Comparison of ENCODE assay signal across 14 cellular contexts in genomic region chr7:75591467-75591866, GRCh38.
DNase-seq lines count a peak whose midpoint lies in the region; ATAC-seq and TF ChIP-seq lines count a peak whose summit lies in the region.
"Had no signal": no experiment of that assay in that cellular context is flagged by ENCODE, and none has a peak within 500 bp of the region (broad histone marks: within the 10 kb centered on the region; RNA-seq: fewer than 3 reads in every experiment).

No MANE protein-coding gene starts in this region.

- H3K27ac Mint-ChIP-seq in WTC11 (no peak overlapping the region), endothelial cell (ENCODE audit: unreplicated experiment) (no peak overlapping the region)
- peak overlapping the region; percentile 9 for H3K27ac Mint-ChIP-seq in stimulated activated effector memory CD8-positive, alpha-beta T cell treated with anti-CD3 and anti-CD28 coated beads, Interleukin-12 subunit alpha, Interleukin-12 subunit beta, amount 100 ng/mL, for 72 hours
- H3K27ac Mint-ChIP-seq: B cell; CD4-positive, alpha-beta T cell; CD8-positive, alpha-beta T cell had no signal

- TF ChIP-seq CTCF in WTC11 (IDR thresholded peaks at IDR 0.05), result no peak
- no peak for TF ChIP-seq CTCF in endothelial cell (IDR thresholded peaks at IDR 0.05; ENCODE audit: unreplicated experiment)

- H3K27me3 Mint-ChIP-seq in WTC11 (ENCODE audit: low read depth) (no peaks in the 10 kb centered on the region), endothelial cell (ENCODE audit: unreplicated experiment) (peaks cover 5% of the 10 kb centered on the region)
- H3K27me3 Mint-ChIP-seq: B cell; CD4-positive, alpha-beta T cell had no signal

- H3K36me3 Mint-ChIP-seq in WTC11 (peaks cover 62% of the 10 kb centered on the region), endothelial cell (ENCODE audit: low read depth, unreplicated experiment) (peaks cover 29% of the 10 kb centered on the region)
- peaks cover 21% of the 10 kb centered on the region for H3K36me3 Mint-ChIP-seq in stimulated activated effector memory CD8-positive, alpha-beta T cell treated with anti-CD3 and anti-CD28 coated beads, Interleukin-12 subunit alpha, Interleukin-12 subunit beta, amount 100 ng/mL, for 72 hours

- CTCF ChIA-PET in WTC11 (lab: Charles Lee), result interaction anchor here (0.6 kb wide), 1 partner anchor 157 kb away, joined by 4 read pairs; no protein-coding TSS in a partner anchor

- no peaks in the 10 kb centered on the region for H3K9me3 Mint-ChIP-seq in WTC11
- no peaks in the 10 kb centered on the region for H3K9me3 Mint-ChIP-seq in endothelial cell (ENCODE audit: unreplicated experiment)
- no peaks in the 10 kb centered on the region for H3K9me3 Mint-ChIP-seq in stimulated activated effector memory CD8-positive, alpha-beta T cell treated with anti-CD3 and anti-CD28 coated beads, Interleukin-12 subunit alpha, Interleukin-12 subunit beta, amount 100 ng/mL, for 72 hours
- H3K9me3 Mint-ChIP-seq: CD4-positive, alpha-beta T cell had no signal

- H3K4me1 Mint-ChIP-seq in WTC11, result peaks cover 3% of the 10 kb centered on the region; the same call in 1 of the 2 replicates
- H3K4me1 Mint-ChIP-seq in endothelial cell (ENCODE audit: unreplicated experiment), result no peaks in the 10 kb centered on the region
- peaks cover 18% of the 10 kb centered on the region for H3K4me1 Mint-ChIP-seq in stimulated activated effector memory CD8-positive, alpha-beta T cell treated with anti-CD3 and anti-CD28 coated beads, Interleukin-12 subunit alpha, Interleukin-12 subunit beta, amount 100 ng/mL, for 72 hours
- H3K4me1 Mint-ChIP-seq: B cell had no signal

- ATAC-seq in WTC11, result no peak
- ATAC-seq in stimulated activated effector memory CD8-positive, alpha-beta T cell treated with anti-CD3 and anti-CD28 coated beads, Interleukin-12 subunit alpha, Interleukin-12 subunit beta, amount 100 ng/mL, for 72 hours, result no peak
- no peak for ATAC-seq in GM21423 (IDR thresholded peaks at IDR 0.05; ENCODE audit: unreplicated experiment)
- ATAC-seq: A549; CD8-positive, alpha-beta T cell had no signal

- POLR2A ChIA-PET in WTC11 (lab: Charles Lee), result no interaction called here

- no peak overlapping the region for H3K4me3 Mint-ChIP-seq in WTC11
- H3K4me3 Mint-ChIP-seq in endothelial cell (ENCODE audit: unreplicated experiment), result peak overlapping the region; percentile 56
- H3K4me3 Mint-ChIP-seq in stimulated activated effector memory CD8-positive, alpha-beta T cell treated with anti-CD3 and anti-CD28 coated beads, Interleukin-12 subunit alpha, Interleukin-12 subunit beta, amount 100 ng/mL, for 72 hours, result no peak overlapping the region
- H3K4me3 Mint-ChIP-seq: B cell; CD4-positive, alpha-beta T cell; CD8-positive, alpha-beta T cell had no signal

- DNase-seq in WTC11 (ENCODE audit: low spot score), result no peak
- no peak for DNase-seq in endothelial cell (ENCODE audit: low spot score)
- no peak for DNase-seq in stimulated activated effector memory CD8-positive, alpha-beta T cell treated with anti-CD3 and anti-CD28 coated beads, Interleukin-12 subunit alpha, Interleukin-12 subunit beta, amount 100 ng/mL, for 72 hours (ENCODE audit: low spot score in 2 of 2)
- no peak for DNase-seq in NCI-H187 (lab: John Stamatoyannopoulos, UW)
- DNase-seq: AML-193; Caco-2; Calu3; CD4-positive, alpha-beta T cell; CD8-positive, alpha-beta T cell; DMS79 treated with DMSO at 0.1 percent for 48 hours; GF-D8 had no signal

TF ChIP-seq in WTC11, 78 proteins besides CTCF, POLR2A, EP300 and RAD21:
- TF ChIP-seq ZNF121 (CRISPR knock-in tag; IDR thresholded peaks at IDR 0.05) (peak; percentile 51; the same call in 1 of the 2 replicates), ESRRA (CRISPR knock-in tag; IDR thresholded peaks at IDR 0.05; ENCODE audit: borderline replicate concordance) (no peak)
TF ChIP-seq in WTC11: peak in this region for 1.
